Comparison of ENCODE assay signal across 37 cellular contexts in the genomic region with DNA sequence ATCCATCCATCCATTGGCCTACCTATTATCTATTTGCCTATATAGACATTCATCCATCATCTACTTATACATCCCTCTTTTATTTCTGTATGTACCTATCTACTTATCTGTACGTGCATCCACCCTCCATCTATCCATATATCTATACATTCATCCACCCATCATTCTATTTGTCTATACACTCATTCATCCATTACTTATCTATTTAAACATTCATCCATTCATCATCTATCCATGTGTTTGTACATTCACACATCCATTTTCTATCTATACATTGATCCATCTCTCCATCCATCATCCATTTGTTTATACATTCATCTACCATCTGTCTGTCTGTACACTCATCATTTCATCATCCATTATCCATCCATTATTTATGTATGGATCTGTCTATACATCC.
"Had no signal": no experiment of that assay in that cellular context is flagged by ENCODE, and none has a peak within 500 bp of the region (broad histone marks: within the 10 kb centered on the region; RNA-seq: fewer than 3 reads in every experiment).

No MANE protein-coding gene starts in this region.

- H3K36me3 ChIP-seq: adrenal gland, ascending aorta, brain microvascular endothelial cell, breast epithelium, cardiac muscle cell had no signal

- H3K36me3 Mint-ChIP-seq: activated naive CD4-positive, alpha-beta T cell treated with anti-CD3 and anti-CD28 coated beads, Interleukin-2, amount 10 ng/mL, durations not matched to agents 7 days and 5 days; activated naive CD4-positive, alpha-beta T cell treated with anti-CD3 and anti-CD28 coated beads, Interleukin-2, amount 50 U/mL, for 24 hours; activated naive CD4-positive, alpha-beta T cell treated with anti-CD3 and anti-CD28 coated beads, Interleukin-2, amount 50 U/mL, for 72 hours; activated naive CD8-positive, alpha-beta T cell; activated naive CD8-positive, alpha-beta T cell treated with anti-CD3 and anti-CD28 coated beads for 36 hours; activated naive CD8-positive, alpha-beta T cell treated with anti-CD3 and anti-CD28 coated beads, Interleukin-2, amount 10 ng/mL, durations not matched to agents 7 days and 5 days; brain had no signal

- H3K9me3 Mint-ChIP-seq: activated naive CD8-positive, alpha-beta T cell treated with anti-CD3 and anti-CD28 coated beads for 36 hours had no signal

- H3K4me3 ChIP-seq: adrenal gland, ascending aorta, body of pancreas, breast epithelium, cardiac muscle cell had no signal

- H3K27ac ChIP-seq: adrenal gland, ascending aorta, body of pancreas, brain microvascular endothelial cell, breast epithelium, cardiac muscle cell had no signal

- FAIRE-seq: astrocyte, bronchial epithelial cell had no signal

- ATAC-seq: activated naive CD4-positive, alpha-beta T cell treated with anti-CD3 and anti-CD28 coated beads, Interleukin-2, amount 50 U/mL, for 72 hours; activated naive CD8-positive, alpha-beta T cell treated with anti-CD3 and anti-CD28 coated beads, Interleukin-2, amount 50 U/mL, for 24 hours; activated T-cell treated with anti-CD3 and anti-CD28 coated beads, Interleukin-2, amount 50 U/mL, for 4 hours; activated T-cell treated with anti-CD3 and anti-CD28 coated beads, Interleukin-2, amount 50 U/mL, for 72 hours; activated T-helper 17 cell treated with anti-CD3 and anti-CD28 coated beads, Interleukin-2, amount 50 U/mL, for 72 hours; body of pancreas had no signal

- H3K4me1 Mint-ChIP-seq: activated naive CD4-positive, alpha-beta T cell treated with anti-CD3 and anti-CD28 coated beads, Interleukin-2, amount 10 ng/mL, durations not matched to agents 7 days and 5 days; activated naive CD4-positive, alpha-beta T cell treated with anti-CD3 and anti-CD28 coated beads, Interleukin-2, amount 50 U/mL, for 24 hours; activated naive CD8-positive, alpha-beta T cell treated with anti-CD3 and anti-CD28 coated beads for 36 hours; activated naive CD8-positive, alpha-beta T cell treated with anti-CD3 and anti-CD28 coated beads, Interleukin-2, amount 10 ng/mL, durations not matched to agents 7 days and 5 days; activated naive CD8-positive, alpha-beta T cell treated with anti-CD3 and anti-CD28 coated beads, Interleukin-2, amount 50 U/mL, for 24 hours; activated T-helper 17 cell treated with anti-CD3 and anti-CD28 coated beads, Interleukin-2, amount 50 U/mL, for 72 hours; central memory CD8-positive, alpha-beta T cell had no signal

- H3K27me3 Mint-ChIP-seq: activated naive CD4-positive, alpha-beta T cell treated with anti-CD3 and anti-CD28 coated beads, Interleukin-2, amount 10 ng/mL, durations not matched to agents 7 days and 5 days; activated naive CD4-positive, alpha-beta T cell treated with anti-CD3 and anti-CD28 coated beads, Interleukin-2, amount 50 U/mL, for 24 hours; activated naive CD8-positive, alpha-beta T cell; activated naive CD8-positive, alpha-beta T cell treated with anti-CD3 and anti-CD28 coated beads for 36 hours; activated naive CD8-positive, alpha-beta T cell treated with anti-CD3 and anti-CD28 coated beads, Interleukin-2, amount 10 ng/mL, durations not matched to agents 7 days and 5 days; activated naive CD8-positive, alpha-beta T cell treated with anti-CD3 and anti-CD28 coated beads, Interleukin-2, amount 50 U/mL, for 24 hours; activated T-cell treated with anti-CD3 and anti-CD28 coated beads, Interleukin-2, amount 50 U/mL, for 24 hours; activated T-helper 17 cell treated with anti-CD3 and anti-CD28 coated beads, Interleukin-2, amount 50 U/mL, for 72 hours; brain; central memory CD8-positive, alpha-beta T cell had no signal

- H3K27ac Mint-ChIP-seq: activated naive CD4-positive, alpha-beta T cell treated with anti-CD3 and anti-CD28 coated beads for 36 hours; activated naive CD4-positive, alpha-beta T cell treated with anti-CD3 and anti-CD28 coated beads, Interleukin-2, amount 10 ng/mL, durations not matched to agents 7 days and 5 days; activated naive CD4-positive, alpha-beta T cell treated with anti-CD3 and anti-CD28 coated beads, Interleukin-2, amount 50 U/mL, for 24 hours; activated naive CD4-positive, alpha-beta T cell treated with anti-CD3 and anti-CD28 coated beads, Interleukin-2, amount 50 U/mL, for 72 hours; activated naive CD8-positive, alpha-beta T cell; activated naive CD8-positive, alpha-beta T cell treated with anti-CD3 and anti-CD28 coated beads for 36 hours; activated naive CD8-positive, alpha-beta T cell treated with anti-CD3 and anti-CD28 coated beads, Interleukin-2, amount 10 ng/mL, durations not matched to agents 7 days and 5 days; activated naive CD8-positive, alpha-beta T cell treated with anti-CD3 and anti-CD28 coated beads, Interleukin-2, amount 50 U/mL, for 24 hours; activated T-cell treated with anti-CD3 and anti-CD28 coated beads, Interleukin-2, amount 50 U/mL, for 24 hours; activated T-cell treated with anti-CD3 and anti-CD28 coated beads, Interleukin-2, amount 50 U/mL, for 72 hours; activated T-helper 1 cell treated with anti-CD3 and anti-CD28 coated beads, Interleukin-12 subunit alpha, Interleukin-12 subunit beta, Interleukin-2, Interleukin-4 antibody, amounts not matched to agents 30 ng/mL and 10 ng/mL and 1 ng/mL, durations not matched to agents 14 hours and 24 hours and 36 hours; activated T-helper 17 cell treated with anti-CD3 and anti-CD28 coated beads, Interleukin-2, amount 50 U/mL, for 72 hours; activated T-helper 2 cell treated with anti-CD3 and anti-CD28 coated beads, Interferon-gamma antibody, Interleukin-2, Interleukin-4, amounts not matched to agents 10 μg/mL and 5 μg/mL and 100 μg/mL, durations not matched to agents 14 hours and 24 hours and 36 hours; brain had no signal

- H3K4me3 Mint-ChIP-seq: activated naive CD4-positive, alpha-beta T cell treated with anti-CD3 and anti-CD28 coated beads for 36 hours; activated naive CD4-positive, alpha-beta T cell treated with anti-CD3 and anti-CD28 coated beads, Interleukin-2, amount 10 ng/mL, durations not matched to agents 7 days and 5 days; activated naive CD4-positive, alpha-beta T cell treated with anti-CD3 and anti-CD28 coated beads, Interleukin-2, amount 50 U/mL, for 24 hours; activated naive CD8-positive, alpha-beta T cell; activated naive CD8-positive, alpha-beta T cell treated with anti-CD3 and anti-CD28 coated beads for 36 hours; activated naive CD8-positive, alpha-beta T cell treated with anti-CD3 and anti-CD28 coated beads, Interleukin-2, amount 10 ng/mL, durations not matched to agents 7 days and 5 days; activated naive CD8-positive, alpha-beta T cell treated with anti-CD3 and anti-CD28 coated beads, Interleukin-2, amount 50 U/mL, for 24 hours; activated T-cell treated with anti-CD3 and anti-CD28 coated beads, Interleukin-2, amount 50 U/mL, for 24 hours; activated T-cell treated with anti-CD3 and anti-CD28 coated beads, Interleukin-2, amount 50 U/mL, for 4 hours; activated T-cell treated with anti-CD3 and anti-CD28 coated beads, Interleukin-2, amount 50 U/mL, for 72 hours; activated T-helper 1 cell treated with anti-CD3 and anti-CD28 coated beads, Interleukin-12 subunit alpha, Interleukin-12 subunit beta, Interleukin-2, Interleukin-4 antibody, amounts not matched to agents 30 ng/mL and 10 ng/mL and 1 ng/mL, durations not matched to agents 14 hours and 24 hours and 36 hours; activated T-helper 17 cell treated with anti-CD3 and anti-CD28 coated beads, Interleukin-2, amount 50 U/mL, for 72 hours; brain; central memory CD8-positive, alpha-beta T cell had no signal

- DNase-seq: activated effector memory CD4-positive, alpha-beta T cell treated with anti-CD3 and anti-CD28 coated beads, Interleukin-2, amount 50 U/mL, for 16 hours; activated effector memory CD4-positive, alpha-beta T cell treated with Interleukin-2 at 50 U/mL for 16 hours; activated gamma-delta T cell; activated gamma-delta T cell treated with Interleukin-2 at 50 U/mL for 16 hours; activated naive CD4-positive, alpha-beta T cell; activated naive CD4-positive, alpha-beta T cell treated with anti-CD3 and anti-CD28 coated beads for 36 hours; activated naive CD4-positive, alpha-beta T cell treated with anti-CD3 and anti-CD28 coated beads, Interleukin-2, amount 10 ng/mL, durations not matched to agents 7 days and 5 days; activated naive CD4-positive, alpha-beta T cell treated with anti-CD3 and anti-CD28 coated beads, Interleukin-2, amount 50 U/mL, for 16 hours; activated naive CD4-positive, alpha-beta T cell treated with Interleukin-2 at 50 U/mL for 16 hours; activated naive CD8-positive, alpha-beta T cell treated with anti-CD3 and anti-CD28 coated beads for 36 hours; activated naive CD8-positive, alpha-beta T cell treated with anti-CD3 and anti-CD28 coated beads, Interleukin-2, amount 10 ng/mL, durations not matched to agents 7 days and 5 days; activated naive CD8-positive, alpha-beta T cell treated with anti-CD3 and anti-CD28 coated beads, Interleukin-2, amount 50 U/mL, for 24 hours; activated T-cell treated with anti-CD3 and anti-CD28 coated beads, Interleukin-2, amount 50 U/mL, for 1 hour; activated T-cell treated with anti-CD3 and anti-CD28 coated beads, Interleukin-2, amount 50 U/mL, for 24 hours; activated T-cell treated with anti-CD3 and anti-CD28 coated beads, Interleukin-2, amount 50 U/mL, for 4 hours; activated T-cell treated with anti-CD3 and anti-CD28 coated beads, Interleukin-2, amount 50 U/mL, for 48 hours; activated T-cell treated with anti-CD3 and anti-CD28 coated beads, Interleukin-2, amount 50 U/mL, for 72 hours; adrenal gland; amniotic stem cell; aorta; body of pancreas; brain microvascular endothelial cell; central memory CD4-positive, alpha-beta T cell; cerebellar nuclear complex had no signal

- H3K4me1 ChIP-seq: adrenal gland, ascending aorta, body of pancreas, breast epithelium had no signal

- H3K9me3 ChIP-seq: adrenal gland, ascending aorta, body of pancreas, breast epithelium had no signal

- H3K27me3 ChIP-seq: adrenal gland, ascending aorta, body of pancreas, brain microvascular endothelial cell, breast epithelium, cardiac muscle cell had no signal
